Comparison of ENCODE assay signal across 8 cellular contexts in genomic region chr12:102702447-102703114, GRCh38.
DNase-seq lines count a peak whose midpoint lies in the region; ATAC-seq, FAIRE-seq and TF ChIP-seq lines count a peak whose summit lies in the region.

No MANE protein-coding gene starts in this region.

- H3K27ac ChIP-seq in OCI-LY7 (ENCODE audit: low read depth, low read length, poor library complexity, severe bottlenecking): no peak overlapping the region

- H3K4me3 ChIP-seq in OCI-LY7 (ENCODE audit: low read depth, low read length, poor library complexity, severe bottlenecking) (no peak overlapping the region), choroid plexus epithelial cell (ENCODE audit: low read depth, low read length) (no peak overlapping the region)

- in situ Hi-C loops in ACHN (cut with HindIII; ENCODE audit: low pct_ligation_motif_present, low pct_unique_long_range_greater_than_20kb, low sequenced_read_pairs): no loop called here

- intact Hi-C loops in OCI-LY7 (cut with micrococcal nuclease; ENCODE audit: unreplicated experiment): loop anchor here (1.0 kb wide), 2 partner anchors 761 to 785 kb away; no protein-coding TSS in a partner anchor

- CTCF ChIA-PET in OCI-LY7 (lab: Charles Lee; ENCODE audit: unreplicated experiment): interaction anchor here (0.6 to 1.3 kb wide), 4 partner anchors 9 to 764 kb away, joined by 3 to 5 read pairs (median 4); no protein-coding TSS in a partner anchor

- peak; percentile 80 for DNase-seq in ACHN
- peak; percentile 77 for DNase-seq in EL
- DNase-seq in OCI-LY7 (ENCODE audit: low spot score): peak; percentile 50
- peak; percentile 83 for DNase-seq in choroid plexus epithelial cell (ENCODE audit: low read depth)
- peak; percentile 66 to 77 for DNase-seq in lung microvascular endothelial cell (ENCODE audit: low read depth in 2 of 2)
- DNase-seq in urothelium cell line (ENCODE audit: low spot score): peak; percentile 27
- DNase-seq in NCI-H128 (lab: John Stamatoyannopoulos, UW; ENCODE audit: unreplicated experiment): no peak

- H3K9me2 ChIP-seq in OCI-LY7 (ENCODE audit: insufficient read depth, low read length): no peaks in the 10 kb centered on the region

- POLR2A ChIA-PET in OCI-LY7 (lab: Charles Lee): interaction anchor here (0.6 to 0.7 kb wide), 3 partner anchors 32 to 889 kb away, joined by 3 read pairs; no protein-coding TSS in a partner anchor

- TF ChIP-seq CTCF in OCI-LY7 (conservative IDR thresholded peaks at IDR 0.05; ENCODE audit: low read length) (peak; percentile 88), choroid plexus epithelial cell (conservative IDR thresholded peaks at IDR 0.05; ENCODE audit: low read depth, low read length) (peak; percentile 77)

- no TSS peak for BruUV-seq in OCI-LY7 (replicated peaks; lab: Mats Ljungman, UMichigan)

- H3K4me1 ChIP-seq in OCI-LY7 (ENCODE audit: insufficient read depth, low read length, poor library complexity, severe bottlenecking): no peaks in the 10 kb centered on the region

- no peaks in the 10 kb centered on the region for H3K79me2 ChIP-seq in OCI-LY7 (ENCODE audit: insufficient read depth, low read depth, low read length)

- no peak overlapping the region for H3K4me2 ChIP-seq in OCI-LY7 (ENCODE audit: low read length)

- no peaks in the 10 kb centered on the region for H4K20me1 ChIP-seq in OCI-LY7 (ENCODE audit: insufficient read depth, low read length)

- H3K36me3 ChIP-seq in OCI-LY7 (ENCODE audit: insufficient read depth, low read length): no peaks in the 10 kb centered on the region

- FAIRE-seq in urothelium cell line (lab: Jason Lieb, UNC): no peak

- no peak overlapping the region for H2AFZ ChIP-seq in OCI-LY7 (ENCODE audit: low read length)

- H3K9me3 ChIP-seq in OCI-LY7 (ENCODE audit: low read length): no peaks in the 10 kb centered on the region

- ATAC-seq in HG03025 (IDR thresholded peaks at IDR 0.05; ENCODE audit: low FRiP score, unreplicated experiment): peak; percentile 69
